In genomic region chr14:104768437-104769323, GRCh38 we compare ENCODE assay signal across 8 cellular contexts. TPM values are rescaled to one million over a fixed set of nuclear protein-coding genes. Genes with fewer than 3 reads are reported as not detected.
DNase-seq lines count a peak whose midpoint lies in the region; ATAC-seq, FAIRE-seq and TF ChIP-seq lines count a peak whose summit lies in the region.

No MANE protein-coding gene starts in this region.

- no peak for TF ChIP-seq POLR2A in prostate gland (IDR thresholded peaks at IDR 0.05)

- H3K4me3 ChIP-seq in GM23248 (no peak overlapping the region), heart right ventricle (no peak overlapping the region), prostate gland (no peak overlapping the region), aorta (ENCODE audit: low read length in 2 of 2) (no peak overlapping the region)

- H4K20me1 ChIP-seq in GM23248 (ENCODE audit: insufficient read depth): no peaks in the 10 kb centered on the region

- WGBS in GM23248 (ENCODE audit: low coverage in 1 of 2, low lambda C conversion rate in 2 of 2, missing lambda C conversion rate in 2 of 2), 2 experiments: 16 to 17% methylated on average over 22 to 25 of the region's 25 CpGs
- WGBS in heart right ventricle, 2 donors: 16% methylated on average over 25 of the region's 25 CpGs
- 14% methylated on average over 22 of the region's 25 CpGs for WGBS in prostate gland
- WGBS in aorta, 2 donors: 14 to 16% methylated on average over 21 to 25 of the region's 25 CpGs

- no peak overlapping the region for H3K9ac ChIP-seq in GM23248

- no peaks in the 10 kb centered on the region for H3K27me3 ChIP-seq in GM23248 (replicated peaks; ENCODE audit: insufficient read depth)
- no peaks in the 10 kb centered on the region for H3K27me3 ChIP-seq in heart right ventricle
- H3K27me3 ChIP-seq in prostate gland (replicated peaks; ENCODE audit: insufficient read depth): no peaks in the 10 kb centered on the region
- no peaks in the 10 kb centered on the region for H3K27me3 ChIP-seq in aorta (ENCODE audit: control insufficient read depth in 1 of 2, insufficient read depth in 2 of 2, low read length in 1 of 2)

- peak; percentile 74 for TF ChIP-seq CTCF in D721Med (IDR thresholded peaks at IDR 0.05; ENCODE audit: insufficient read depth, missing control alignments)
- TF ChIP-seq CTCF in heart right ventricle (IDR thresholded peaks at IDR 0.05): peak; percentile 89 to 98 (median 97)
- peak; percentile 92 to 98 (median 96) for TF ChIP-seq CTCF in prostate gland (IDR thresholded peaks at IDR 0.05)

- H3F3A ChIP-seq in GM23248 (ENCODE audit: insufficient read depth): peaks cover 6% of the 10 kb centered on the region; the same call in 1 of the 2 replicates

- H3K27ac ChIP-seq in GM23248 (no peak overlapping the region), heart right ventricle (peak overlapping the region in 3 of 10 donors; percentile 56 to 65 (median 60)), prostate gland (peak overlapping the region; percentile 36 to 43), aorta (ENCODE audit: low read depth in 1 of 2, low read length in 2 of 2) (no peak overlapping the region)

- intact Hi-C loops in heart right ventricle (cut with DNase I) (loop anchor here in 8 of 10 donors (1.0 to 10.0 kb wide), 5 partner anchors 26 to 276 kb away; partner anchors contain the start of gene AKT1 (in 1 of the 8)), prostate gland (cut with DNase I) (loop anchor here (2.0 kb wide), 1 partner anchor 58 kb away; no protein-coding TSS in a partner anchor), aorta (cut with DNase I) (loop anchor here in 1 of 2 donors (1.0 kb wide), 1 partner anchor 58 kb away; no protein-coding TSS in a partner anchor)

- H3K9me2 ChIP-seq in GM23248 (ENCODE audit: insufficient read depth): no peaks in the 10 kb centered on the region

- H3K4me1 ChIP-seq in GM23248 (ENCODE audit: insufficient read depth) (no peaks in the 10 kb centered on the region), heart right ventricle (peaks cover 0 to 14% (median 10%) of the 10 kb centered on the region in 9 donors), prostate gland (replicated peaks) (peaks cover 3% of the 10 kb centered on the region), aorta (ENCODE audit: control insufficient read depth in 1 of 2, insufficient read depth in 2 of 2, low read length in 2 of 2) (no peaks in the 10 kb centered on the region)

- DNase-seq in D721Med (ENCODE audit: insufficient read length, low spot score) (peak; percentile 84), GM23248 (peak; percentile 81), NAMALWA (ENCODE audit: low spot score) (peak; percentile 87), SW480 (ENCODE audit: low spot score) (peak; percentile 74), heart right ventricle (peak; percentile 89 to 92), prostate gland (ENCODE audit: low spot score) (peak; percentile 87), aorta (peak; percentile 91 to 98)
- DNase-seq in activated naive CD8-positive, alpha-beta T cell treated with anti-CD3 and anti-CD28 coated beads, Interleukin-2, amount 50 U/mL, for 16 hours (ENCODE audit: low read depth, low spot score): peak; percentile 80

- H3K36me3 ChIP-seq in GM23248 (ENCODE audit: low read depth) (peaks cover 6% of the 10 kb centered on the region; the same call in 1 of the 2 replicates), heart right ventricle (peaks cover 0 to 45% (median 34%) of the 10 kb centered on the region in 9 donors), prostate gland (peaks cover 0 to 10% of the 10 kb centered on the region in 2 donors), aorta (ENCODE audit: control insufficient read depth in 1 of 2, insufficient read depth in 2 of 2, low read length in 1 of 2) (no peaks in the 10 kb centered on the region)

- no peak overlapping the region for H3K4me2 ChIP-seq in GM23248 (ENCODE audit: unreplicated experiment)

- H3K79me2 ChIP-seq in GM23248 (ENCODE audit: insufficient read depth): no peaks in the 10 kb centered on the region

- no peak for FAIRE-seq in D721Med (lab: Jason Lieb, UNC)

- H2AFZ ChIP-seq in GM23248: no peak overlapping the region

- H3K9me3 ChIP-seq in GM23248 (ENCODE audit: low read depth) (no peaks in the 10 kb centered on the region), heart right ventricle (peaks cover 0 to 17% (median 0%) of the 10 kb centered on the region in 11 donors), prostate gland (no peaks in the 10 kb centered on the region), aorta (ENCODE audit: control insufficient read depth, low read length) (no peaks in the 10 kb centered on the region)

- in situ Hi-C loops in GM23248 (cut with MboI): no loop called here

- ATAC-seq in heart right ventricle: peak; percentile 88 to 95 (median 91)
- peak; percentile 92 for ATAC-seq in aorta (ENCODE audit: low FRiP score)

RNA-seq across cellular contexts. Expression of gene SIVA1, which starts 15.7 kb away (rescaled TPM):
- total RNA-seq in GM23248 (2014; rRNA removed; shearing (Covaris generic)): 148 and 174 TPM in 2 replicates
- polyA plus RNA-seq in GM23248 (2016; fragmentation: Nextera tagmentation; extraction: Ambion mirVana) (132 and 141 TPM in 2 replicates), heart right ventricle (100 to 1,000 TPM in 1 of 2 donors, 10 to 100 TPM in 1; 78.6 to 203 TPM), aorta (100 to 1,000 TPM; 219 to 241 TPM)
- total RNA-seq in heart right ventricle (10 to 100 TPM; 43.3 to 69.6 (median 50.8) TPM), prostate gland (100 to 1,000 TPM; 249 to 514 TPM), aorta (10 to 100 TPM; 74.3 to 83.0 TPM)

RNA-seq across cellular contexts. Expression of gene AKT1, which starts 26.9 kb away (rescaled TPM):
- total RNA-seq in GM23248 (2014; rRNA removed; shearing (Covaris generic)): 154 and 164 TPM in 2 replicates
- polyA plus RNA-seq in GM23248 (2016; fragmentation: Nextera tagmentation; extraction: Ambion mirVana) (16.9 and 17.9 TPM in 2 replicates), heart right ventricle (100 to 1,000 TPM in 1 of 2 donors, 10 to 100 TPM in 1; 95.7 to 112 TPM), aorta (100 to 1,000 TPM in 1 of 2 donors, 10 to 100 TPM in 1; 93.2 to 118 TPM)
- total RNA-seq in heart right ventricle (100 to 1,000 TPM in 9 of 10 donors, 10 to 100 TPM in 1; 98.1 to 152 (median 141) TPM), prostate gland (100 to 1,000 TPM; 154 to 200 TPM), aorta (100 to 1,000 TPM; 124 to 154 TPM)

RNA-seq across cellular contexts. Expression of gene ZBTB42, which starts 32.2 kb away (rescaled TPM):
- total RNA-seq in GM23248 (2014; rRNA removed; shearing (Covaris generic)): 2.4 and 6.2 TPM in 2 replicates
- polyA plus RNA-seq in GM23248 (2016; fragmentation: Nextera tagmentation; extraction: Ambion mirVana): 0.56 and 0.75 TPM in 2 replicates
- 1 to 10 TPM; 4.3 to 9.2 (median 6.9) TPM for total RNA-seq in heart right ventricle
- 1 to 10 TPM; 1.8 to 5.9 TPM for polyA plus RNA-seq in heart right ventricle
- 10 to 100 TPM; 28.4 to 40.9 TPM for total RNA-seq in prostate gland
- total RNA-seq in aorta: 1 to 10 TPM; 4.4 to 4.7 TPM
- polyA plus RNA-seq in aorta: 1 to 10 TPM; 1.6 to 1.9 TPM

RNA-seq across cellular contexts. Expression of gene ADSS1, which starts 44.7 kb away (rescaled TPM):
- 3.7 and 4.7 TPM in 2 replicates for total RNA-seq in GM23248 (2014; rRNA removed; shearing (Covaris generic))
- 6.6 and 7.1 TPM in 2 replicates for polyA plus RNA-seq in GM23248 (2016; fragmentation: Nextera tagmentation; extraction: Ambion mirVana)
- total RNA-seq in heart right ventricle: 100 to 1,000 TPM; 159 to 295 (median 195) TPM
- 100 to 1,000 TPM in 1 of 2 donors, 10 to 100 TPM in 1; 74.6 to 220 TPM for polyA plus RNA-seq in heart right ventricle
- total RNA-seq in prostate gland: 10 to 100 TPM; 18.3 to 44.4 TPM
- 10 to 100 TPM; 44.8 to 63.2 TPM for total RNA-seq in aorta
- 10 to 100 TPM; 25.0 to 80.2 TPM for polyA plus RNA-seq in aorta

Comparison
In these comparisons a context has a peak if more than half of its experiments do, and no peak if none do; other contexts are left out.
1. H3K27ac ChIP-seq: peak in prostate gland (2 of 2); none in GM23248 (single experiment) and aorta (0 of 2).
2. Peak in every context shown above with its lines, with median percentiles within 50 percentile points of each other: DNase-seq and CTCF ChIP-seq.